Comparison of ENCODE assay signal across 30 cellular contexts in the genomic region with DNA sequence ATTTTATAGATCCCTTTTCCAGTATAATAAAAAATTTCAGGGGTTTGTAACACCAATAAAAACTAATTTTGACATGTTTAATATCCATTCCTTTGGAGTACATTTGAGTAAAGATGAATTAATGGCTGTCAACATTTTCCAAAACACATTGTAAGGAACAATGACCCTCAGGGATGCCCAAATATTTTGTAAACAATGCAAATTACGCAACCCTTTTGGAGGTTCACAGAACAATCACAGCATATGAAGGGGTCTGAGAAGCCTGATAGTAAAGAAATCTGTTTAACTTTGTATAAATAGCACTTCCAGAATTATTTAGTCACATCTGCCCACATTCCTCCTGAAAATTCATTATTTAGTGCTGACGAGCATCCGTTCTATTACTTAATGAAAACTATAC.
"Had no signal": no experiment of that assay in that cellular context is flagged by ENCODE, and none has a peak within 500 bp of the region (broad histone marks: within the 10 kb centered on the region; RNA-seq: fewer than 3 reads in every experiment).

No MANE protein-coding gene starts in this region.

- H3K79me2 ChIP-seq: parathyroid adenoma had no signal

- H3K9ac ChIP-seq: parathyroid adenoma had no signal

- H3K4me3 Mint-ChIP-seq: naive thymus-derived CD4-positive, alpha-beta T cell; natural killer cell treated with Interleukin-12 subunit alpha and Interleukin-12 subunit beta and Interleukin-15 and Interleukin-18, amount 100 ng/mL, for 72 hours; nephron progenitor cell; neural crest cell; stimulated activated memory B cell treated with anti-CD40 and anti-IgM and Interleukin-4, amounts not matched to agents 10 μg/mL and 1 μg/mL and 100 μg/mL, for 72 hours; stimulated activated naive CD8-positive, alpha-beta T cell treated with anti-CD3 and anti-CD28 coated beads, Interleukin-15, Interleukin-2, amounts not matched to agents 100 ng/mL and 50 ng/mL, for 24 hours; type B pancreatic cell had no signal

- H3K27ac Mint-ChIP-seq: naive thymus-derived CD4-positive, alpha-beta T cell; natural killer cell treated with Interleukin-12 subunit alpha and Interleukin-12 subunit beta and Interleukin-15 and Interleukin-18, amount 100 ng/mL, for 72 hours; nephron progenitor cell; progenitor cell of endocrine pancreas; stimulated activated memory B cell treated with anti-CD40 and anti-IgM and Interleukin-4, amounts not matched to agents 10 μg/mL and 1 μg/mL and 100 μg/mL, for 72 hours; stimulated activated naive CD8-positive, alpha-beta T cell treated with anti-CD3 and anti-CD28 coated beads, Interleukin-15, Interleukin-2, amounts not matched to agents 100 ng/mL and 50 ng/mL, for 24 hours; type B pancreatic cell had no signal

- DNase-seq: naive thymus-derived CD4-positive, alpha-beta T cell; nephron progenitor cell; occipital lobe; ovary; posterior cingulate gyrus; psoas muscle; right cardiac atrium; spleen; stimulated activated CD4-positive, alpha-beta T cell treated with anti-CD3 and anti-CD28 coated beads, Interleukin-12 subunit alpha, Interleukin-12 subunit beta, amount 100 ng/mL, for 4 hours; stimulated activated CD4-positive, alpha-beta T cell treated with anti-CD3 and anti-CD28 coated beads, Interleukin-1b, Interleukin-23, amount 100 ng/mL, for 48 hours; stimulated activated CD4-positive, alpha-beta T cell treated with anti-CD3 and anti-CD28 coated beads, Interleukin-4, amount 100 ng/mL, for 1 hour; stimulated activated CD4-positive, alpha-beta T cell treated with anti-CD3 and anti-CD28 coated beads, Interleukin-4, amount 100 ng/mL, for 4 hours; stimulated activated CD8-positive, alpha-beta memory T cell treated with anti-CD3 and anti-CD28 coated beads, Interleukin-4, amount 100 ng/mL, for 48 hours; stimulated activated naive CD4-positive, alpha-beta T cell; stomach; thyroid gland; transverse colon; upper lobe of right lung; uterus had no signal

- H3K4me1 Mint-ChIP-seq: naive thymus-derived CD4-positive, alpha-beta T cell; neural crest cell; stimulated activated memory B cell treated with anti-CD40 and anti-IgM and Interleukin-4, amounts not matched to agents 10 μg/mL and 1 μg/mL and 100 μg/mL, for 72 hours had no signal

- H3K9me3 ChIP-seq: ovary, psoas muscle, spleen, stomach, thoracic aorta, thyroid gland, transverse colon, upper lobe of right lung, uterus had no signal

- H3K4me2 ChIP-seq: smooth muscle cell had no signal

- ATAC-seq: naive thymus-derived CD4-positive, alpha-beta T cell; natural killer cell treated with Interleukin-12 subunit alpha and Interleukin-12 subunit beta and Interleukin-15 and Interleukin-18, amount 100 ng/mL, for 72 hours; psoas muscle; right cardiac atrium; sciatic nerve; stimulated activated memory B cell treated with anti-CD40 and anti-IgM and Interleukin-4, amounts not matched to agents 10 μg/mL and 1 μg/mL and 100 μg/mL, for 72 hours; upper lobe of right lung had no signal

- H3K27ac ChIP-seq: ovary, parathyroid adenoma, psoas muscle, skin epidermis, spleen, stomach, thoracic aorta, thyroid gland, transverse colon, upper lobe of right lung, uterus had no signal

- H3K36me3 ChIP-seq: ovary, spleen, stomach, thoracic aorta, thyroid gland, transverse colon, upper lobe of right lung, uterus had no signal

- H2AFZ ChIP-seq: parathyroid adenoma had no signal

- H3K27me3 Mint-ChIP-seq: naive thymus-derived CD4-positive, alpha-beta T cell; natural killer cell treated with Interleukin-12 subunit alpha and Interleukin-12 subunit beta and Interleukin-15 and Interleukin-18, amount 100 ng/mL, for 72 hours; progenitor cell of endocrine pancreas; stimulated activated memory B cell treated with anti-CD40 and anti-IgM and Interleukin-4, amounts not matched to agents 10 μg/mL and 1 μg/mL and 100 μg/mL, for 72 hours; stimulated activated naive CD8-positive, alpha-beta T cell treated with anti-CD3 and anti-CD28 coated beads, Interleukin-15, Interleukin-2, amounts not matched to agents 100 ng/mL and 50 ng/mL, for 24 hours; type B pancreatic cell had no signal

- H3K27me3 ChIP-seq: ovary, spleen, stomach, thyroid gland, transverse colon, upper lobe of right lung, uterus had no signal

- H3K36me3 Mint-ChIP-seq: naive thymus-derived CD4-positive, alpha-beta T cell; natural killer cell treated with Interleukin-12 subunit alpha and Interleukin-12 subunit beta and Interleukin-15 and Interleukin-18, amount 100 ng/mL, for 72 hours; stimulated activated memory B cell treated with anti-CD40 and anti-IgM and Interleukin-4, amounts not matched to agents 10 μg/mL and 1 μg/mL and 100 μg/mL, for 72 hours; type B pancreatic cell had no signal

- H3K9me3 Mint-ChIP-seq: nephron progenitor cell, neural crest cell, type B pancreatic cell had no signal

- H3K4me3 ChIP-seq: ovary, psoas muscle, skin epidermis, smooth muscle cell, spleen, stomach, thoracic aorta, thyroid gland, transverse colon, upper lobe of right lung, uterus had no signal

- H3K4me1 ChIP-seq: parathyroid adenoma, psoas muscle, spleen, stomach, thyroid gland, transverse colon, upper lobe of right lung, uterus had no signal
